Comparison of ENCODE assay signal across 25 cellular contexts in genomic region chr14:85336257-85336656, GRCh38.
"Had no signal": no experiment of that assay in that cellular context is flagged by ENCODE, and none has a peak within 500 bp of the region (broad histone marks: within the 10 kb centered on the region; RNA-seq: fewer than 3 reads in every experiment).

No MANE protein-coding gene starts in this region.

- FAIRE-seq: colon, endometrium, frontal cortex had no signal

- H3K4me3 Mint-ChIP-seq: dendritic cell treated with granulocyte-macrophage colony-stimulating factor and Interleukin-4, amounts not matched to agents 40 ng/mL and 50 ng/mL, for 4 days; effector memory CD8-positive, alpha-beta T cell; endodermal cell had no signal

- DNase-seq: colonic mucosa; cortex of kidney; dorsolateral prefrontal cortex; effector CD4-positive, alpha-beta T cell; effector CD8-positive, alpha-beta T cell; effector memory CD4-positive, alpha-beta T cell; effector memory CD8-positive, alpha-beta T cell; endodermal cell; erythroblast; foreskin keratinocyte; foreskin melanocyte; gastrocnemius medialis; glutamatergic neuron; head of caudate nucleus; heart left ventricle; heart right ventricle had no signal

- H3K27ac Mint-ChIP-seq: dendritic cell treated with granulocyte-macrophage colony-stimulating factor and Interleukin-4, amounts not matched to agents 40 ng/mL and 50 ng/mL, for 4 days; effector memory CD8-positive, alpha-beta T cell; endodermal cell had no signal

- H3K4me1 ChIP-seq: colonic mucosa, esophagus muscularis mucosa, gastrocnemius medialis, gastroesophageal sphincter, heart left ventricle, heart right ventricle had no signal

- H3K27me3 ChIP-seq: colonic mucosa, dorsolateral prefrontal cortex, esophagus muscularis mucosa, foreskin keratinocyte, gastroesophageal sphincter, heart left ventricle, heart right ventricle had no signal

- ATAC-seq: effector memory CD8-positive, alpha-beta T cell; esophagus mucosa; foreskin keratinocyte; gastrocnemius medialis; gastroesophageal sphincter; heart left ventricle; heart right ventricle had no signal

- H3K27me3 Mint-ChIP-seq: dendritic cell treated with granulocyte-macrophage colony-stimulating factor and Interleukin-4, amounts not matched to agents 40 ng/mL and 50 ng/mL, for 4 days; effector memory CD8-positive, alpha-beta T cell had no signal

- H3K4me1 Mint-ChIP-seq: endodermal cell had no signal

- H3K9me3 Mint-ChIP-seq: effector memory CD8-positive, alpha-beta T cell; endodermal cell had no signal

- H3K4me3 ChIP-seq: colonic mucosa, coronary artery, dorsolateral prefrontal cortex, esophagus muscularis mucosa, gastrocnemius medialis, gastroesophageal sphincter, heart left ventricle, heart right ventricle had no signal

- H3K36me3 ChIP-seq: colonic mucosa, esophagus muscularis mucosa, gastrocnemius medialis, gastroesophageal sphincter, heart left ventricle, heart right ventricle had no signal

- H3K27ac ChIP-seq: colonic mucosa, coronary artery, dorsolateral prefrontal cortex, epithelial cell of prostate, esophagus muscularis mucosa, foreskin keratinocyte, gastrocnemius medialis, gastroesophageal sphincter, heart left ventricle, heart right ventricle had no signal

- H3K9me3 ChIP-seq: colonic mucosa, esophagus muscularis mucosa, gastrocnemius medialis, gastroesophageal sphincter, heart left ventricle, heart right ventricle had no signal
